In the genomic region with DNA sequence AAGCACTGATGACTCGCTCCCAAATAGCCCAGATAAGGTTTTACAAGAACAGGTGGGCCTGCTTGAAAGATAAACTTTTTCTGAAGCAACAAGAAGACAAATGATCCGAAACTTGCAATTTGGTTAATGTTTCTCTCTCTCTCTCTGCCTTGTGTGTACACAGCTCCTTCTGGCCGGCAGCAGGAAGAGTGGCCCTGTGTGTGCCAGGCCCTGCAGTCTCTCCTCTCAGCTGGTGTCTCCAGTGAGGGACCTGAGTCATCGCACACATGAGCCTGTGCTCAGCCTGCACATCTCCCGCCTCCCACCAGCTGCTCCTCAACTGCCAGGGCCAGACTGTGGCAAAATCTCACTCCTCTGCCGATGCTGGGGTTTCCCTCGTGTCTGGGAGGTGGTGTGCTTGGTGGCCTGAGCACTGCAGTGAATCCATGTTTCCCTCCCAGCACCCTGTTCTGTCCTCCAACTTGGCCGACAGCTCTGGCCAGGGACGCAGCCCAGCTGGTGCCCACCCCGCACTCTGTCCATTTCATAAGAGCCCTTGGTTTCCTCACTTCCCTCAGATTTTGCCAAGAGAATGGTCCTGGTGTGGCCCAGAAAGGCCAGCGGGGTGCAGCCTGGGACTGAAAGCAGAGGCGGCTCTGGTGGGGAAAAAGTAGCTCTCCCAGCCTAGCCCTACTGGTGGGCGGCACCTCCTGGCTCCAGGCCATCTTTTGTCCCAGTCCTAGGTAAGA, we compare ENCODE assay signal across 9 cellular contexts. TPM values are rescaled to one million over a fixed set of nuclear protein-coding genes. Genes with fewer than 3 reads are reported as not detected.
DNase-seq lines count a peak whose midpoint lies in the region; ATAC-seq, FAIRE-seq and TF ChIP-seq lines count a peak whose summit lies in the region.
"Had no signal": no experiment of that assay in that cellular context is flagged by ENCODE, and none has a peak within 500 bp of the region (broad histone marks: within the 10 kb centered on the region; RNA-seq: fewer than 3 reads in every experiment).

No MANE protein-coding gene starts in this region.

- no peak overlapping the region for H3K4me3 Mint-ChIP-seq in astrocyte (ENCODE audit: unreplicated experiment)

- H3K56ac ChIP-seq in mesendoderm (ENCODE audit: low read length): peak overlapping the region; percentile 22

- H3K36me3 ChIP-seq in astrocyte (ENCODE audit: insufficient read depth, low read length) (no peaks in the 10 kb centered on the region), mesendoderm (ENCODE audit: control insufficient read depth, insufficient read depth, low read length) (no peaks in the 10 kb centered on the region)
- H3K36me3 ChIP-seq: heart left ventricle had no signal

- no CpG with 5 or more reads among the region's 13 CpGs for WGBS in mesendoderm (ENCODE audit: extremely low coverage, insufficient coverage, low lambda C conversion rate)

- peak; percentile 48 for ATAC-seq in GM18511 (IDR thresholded peaks at IDR 0.05; ENCODE audit: unreplicated experiment)
- ATAC-seq in GM19455 (IDR thresholded peaks at IDR 0.05; ENCODE audit: unreplicated experiment): no peak
- ATAC-seq in HG03442 (IDR thresholded peaks at IDR 0.05; ENCODE audit: unreplicated experiment): no peak
- no peak for ATAC-seq in GM18858 (IDR thresholded peaks at IDR 0.05; ENCODE audit: unreplicated experiment)

- H3K79me1 ChIP-seq in mesendoderm (ENCODE audit: low read length): no peaks in the 10 kb centered on the region

- H3K36me3 Mint-ChIP-seq in astrocyte (ENCODE audit: low read depth, unreplicated experiment): peaks cover 2% of the 10 kb centered on the region

- no peak overlapping the region for H2BK120ac ChIP-seq in mesendoderm (ENCODE audit: low read depth, low read length)

- H3K4me1 Mint-ChIP-seq in astrocyte (ENCODE audit: low read depth, unreplicated experiment): peaks cover 17% of the 10 kb centered on the region

- H2AK5ac ChIP-seq in mesendoderm (ENCODE audit: low read length): no peak overlapping the region

- H3K4me2 ChIP-seq in astrocyte (ENCODE audit: low read length) (no peak overlapping the region), mesendoderm (ENCODE audit: low read length) (no peak overlapping the region)

- H3K4me1 ChIP-seq in astrocyte (ENCODE audit: insufficient read depth, low read length) (no peaks in the 10 kb centered on the region), mesendoderm (ENCODE audit: control insufficient read depth, low read depth, low read length) (peaks cover 3% of the 10 kb centered on the region)
- H3K4me1 ChIP-seq: heart left ventricle had no signal

- H2AFZ ChIP-seq in astrocyte (ENCODE audit: low read depth, low read length): peak overlapping the region; percentile 34

- H4K20me1 ChIP-seq in astrocyte (ENCODE audit: insufficient read depth, low read length): no peaks in the 10 kb centered on the region

- H3K4ac ChIP-seq in mesendoderm (ENCODE audit: low read depth, low read length): no peak overlapping the region

- peak overlapping the region; percentile 92 for H3K23ac ChIP-seq in mesendoderm (ENCODE audit: low read length)

- H3K27ac Mint-ChIP-seq in astrocyte (ENCODE audit: unreplicated experiment): no peak overlapping the region

- H4K5ac ChIP-seq in mesendoderm (ENCODE audit: low read length): no peak overlapping the region

- H3K9me3 Mint-ChIP-seq in astrocyte (ENCODE audit: unreplicated experiment): peaks cover 17% of the 10 kb centered on the region

- H3K27me3 Mint-ChIP-seq in astrocyte (ENCODE audit: low read depth, unreplicated experiment): peaks cover 27% of the 10 kb centered on the region

- no peak overlapping the region for H4K8ac ChIP-seq in mesendoderm (ENCODE audit: low read depth, low read length)

- H3K79me2 ChIP-seq in astrocyte (ENCODE audit: insufficient read depth, low read length): no peaks in the 10 kb centered on the region
- no peaks in the 10 kb centered on the region for H3K79me2 ChIP-seq in mesendoderm (ENCODE audit: control insufficient read depth, insufficient read depth, low read length)

- H3K27ac ChIP-seq in astrocyte (ENCODE audit: low read depth, low read length): no peak overlapping the region
- no peak overlapping the region for H3K27ac ChIP-seq in mesendoderm (ENCODE audit: low read depth, low read length)
- H3K27ac ChIP-seq: heart left ventricle had no signal

- no peak for TF ChIP-seq CTCF in astrocyte (IDR thresholded peaks at IDR 0.05; ENCODE audit: insufficient read depth, low read depth, low read length)

- H3K9ac ChIP-seq in astrocyte (ENCODE audit: low read length) (no peak overlapping the region), mesendoderm (ENCODE audit: low read length) (no peak overlapping the region)

- FAIRE-seq in astrocyte (lab: Jason Lieb, UNC): no peak

- H3K18ac ChIP-seq in mesendoderm (ENCODE audit: low read length): no peak overlapping the region

- H3K4me3 ChIP-seq in astrocyte (ENCODE audit: insufficient read depth, low read depth, low read length): no peak overlapping the region
- no peak overlapping the region for H3K4me3 ChIP-seq in mesendoderm (ENCODE audit: low read length)
- H3K4me3 ChIP-seq: heart left ventricle had no signal

- no peak overlapping the region for H2BK5ac ChIP-seq in mesendoderm (ENCODE audit: low read length)

- peaks cover 17% of the 10 kb centered on the region for H3K27me3 ChIP-seq in astrocyte (ENCODE audit: insufficient read depth, low read length)
- peaks cover 1% of the 10 kb centered on the region for H3K27me3 ChIP-seq in mesendoderm (ENCODE audit: insufficient read depth, low read length, poor library complexity)

- no peak overlapping the region for H2BK15ac ChIP-seq in mesendoderm (replicated peaks; ENCODE audit: low read depth)

- peak; percentile 84 for DNase-seq in HuH-7 (ENCODE audit: low spot score)
- DNase-seq in astrocyte (ENCODE audit: low read depth): peak; percentile 61
- DNase-seq in mesendoderm: peak; percentile 58
- no peak for DNase-seq in OCI-M1 (lab: John Stamatoyannopoulos, UW)
- DNase-seq: heart left ventricle had no signal

- no peaks in the 10 kb centered on the region for H3K9me3 ChIP-seq in astrocyte (ENCODE audit: insufficient read depth, low read depth, low read length)
- H3K9me3 ChIP-seq: heart left ventricle had no signal

RNA-seq across cellular contexts. Expression of a gene that starts 49.4 kb away (rescaled TPM):
- total RNA-seq in astrocyte: 13.1 and 17.5 TPM in 2 replicates
- 9.5 TPM for polyA plus RNA-seq in mesendoderm (2013, experiment 1 of 2)
- 8.6 TPM for polyA plus RNA-seq in mesendoderm (2013, experiment 2 of 2)

RNA-seq across cellular contexts. Expression of a gene that starts 49.5 kb away (rescaled TPM):
- total RNA-seq in astrocyte: 0.53 and 1.0 TPM in 2 replicates
- 1.8 TPM for polyA plus RNA-seq in mesendoderm (2013, experiment 1 of 2)
- 1.8 TPM for polyA plus RNA-seq in mesendoderm (2013, experiment 2 of 2)
